13 cellular contexts compared by ENCODE assay signal in the genomic region with DNA sequence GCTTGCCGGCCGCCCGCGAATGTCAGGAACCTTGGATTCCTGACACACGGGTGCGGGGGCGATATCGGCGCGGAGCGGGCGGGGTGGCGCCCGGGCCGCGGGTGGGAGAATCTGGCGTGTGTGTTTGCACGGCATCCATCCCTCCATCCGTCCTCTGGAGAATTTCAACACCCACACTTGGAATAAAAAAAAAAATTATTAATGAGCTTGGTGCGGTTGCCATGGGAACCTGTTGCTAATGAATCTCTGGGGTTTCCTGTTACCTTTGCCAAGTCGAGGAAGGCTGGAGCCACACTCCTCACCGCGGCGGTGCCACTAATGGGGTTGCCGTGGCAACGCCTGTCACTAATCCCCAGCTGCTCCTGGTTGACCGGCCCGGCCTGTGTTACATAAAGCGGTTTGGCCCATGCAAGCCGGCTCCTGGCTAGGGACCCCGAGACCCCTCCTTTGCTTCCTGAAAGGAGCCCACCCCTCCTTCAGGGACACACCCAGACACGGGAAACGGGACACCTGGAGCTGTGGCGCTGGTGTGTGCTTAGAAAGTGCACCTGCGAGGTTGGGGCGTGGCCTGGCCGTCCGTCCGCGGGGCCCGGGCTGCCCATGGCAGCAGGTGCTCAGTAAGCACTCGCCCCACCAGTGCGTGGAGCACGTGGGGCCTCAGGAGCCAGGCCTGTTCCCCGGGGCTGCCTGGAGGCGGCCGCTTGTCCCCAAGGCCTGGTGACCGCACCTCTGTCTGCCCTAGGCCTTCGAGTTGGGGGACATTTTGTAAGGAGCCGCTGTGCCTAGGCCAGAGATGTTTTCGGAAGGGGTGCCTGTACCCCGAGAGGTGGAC. TPM values are rescaled to one million over a fixed set of nuclear protein-coding genes. Genes with fewer than 3 reads are reported as not detected.
DNase-seq lines count a peak whose midpoint lies in the region; ATAC-seq, FAIRE-seq and TF ChIP-seq lines count a peak whose summit lies in the region.
"Had no signal": no experiment of that assay in that cellular context is flagged by ENCODE, and none has a peak within 500 bp of the region (broad histone marks: within the 10 kb centered on the region; RNA-seq: fewer than 3 reads in every experiment).

No MANE protein-coding gene starts in this region.

- ATAC-seq in HepG2 = no peak
- no peak for ATAC-seq in right lobe of liver
- ATAC-seq in aorta (ENCODE audit: low FRiP score) = no peak
- ATAC-seq in left lung = no peak
- ATAC-seq: gastrocnemius medialis had no signal

- 66% methylated on average over 32 of the region's 52 CpGs for WGBS in HepG2 (ENCODE audit: low lambda C conversion rate)
- WGBS in right lobe of liver (ENCODE audit: insufficient coverage, low coverage, low lambda C conversion rate, missing lambda C conversion rate) = 83% methylated on average over 15 of the region's 52 CpGs
- WGBS in aorta, 2 donors = 80 to 83% methylated on average over 52 of the region's 52 CpGs

- no peak overlapping the region for H3K4me2 ChIP-seq in HepG2 (ENCODE audit: low read depth, low read length)

- FAIRE-seq in HepG2 (lab: Jason Lieb, UNC) = no peak

- H3K27me3 ChIP-seq in HepG2 (ENCODE audit: control insufficient read depth in 1 of 2, insufficient read depth in 2 of 2, low read length in 2 of 2) (peaks cover 2 to 49% of the 10 kb centered on the region in 2 experiments; a peak in 4 of 5 replicates), right lobe of liver (no peaks in the 10 kb centered on the region), MG63 (no peaks in the 10 kb centered on the region), aorta (ENCODE audit: control insufficient read depth in 1 of 2, insufficient read depth in 2 of 2, low read length in 1 of 2) (no peaks in the 10 kb centered on the region), left lung (peaks cover 0 to 96% of the 10 kb centered on the region in 2 donors)

- no peak overlapping the region for H3K27ac ChIP-seq in HepG2 (ENCODE audit: extremely low read length, insufficient read depth, low read length)
- H3K27ac ChIP-seq in right lobe of liver = no peak overlapping the region
- no peak overlapping the region for H3K27ac ChIP-seq in SK-N-MC
- no peak overlapping the region for H3K27ac ChIP-seq in aorta (ENCODE audit: low read depth in 1 of 2, low read length in 2 of 2)
- no peak overlapping the region for H3K27ac ChIP-seq in left lung

- TF ChIP-seq EP300 in HepG2 (IDR thresholded peaks at IDR 0.05; ENCODE audit: low read depth in 2 of 2, low read length in 2 of 2) = no peak
- no peak for TF ChIP-seq EP300 in HepG2 (CRISPR knock-in tag; IDR thresholded peaks at IDR 0.05; ENCODE audit: borderline replicate concordance)

- DNase-seq in HepG2 (ENCODE audit: low spot score) (no peak), right lobe of liver (no peak), SK-N-MC (ENCODE audit: low read depth, low spot score) (peak; percentile 51), left kidney (ENCODE audit: low read depth, low spot score) (peak; percentile 90), MG63 (no peak), GM13977 (ENCODE audit: low spot score) (no peak), aorta (no peak), left lung (no peak)
- DNase-seq: ACHN; gastrocnemius medialis; NK-92 treated with Interleukin-12 subunit alpha and Interleukin-12 subunit beta, amount 100 ng/mL, for 24 hours; stimulated activated CD4-positive, alpha-beta T cell treated with anti-CD3 and anti-CD28 coated beads, Interleukin-2, amount 100 ng/mL, for 48 hours had no signal

- CTCF ChIA-PET in HepG2 (lab: Yijun Ruan, JAX; ENCODE audit: low intra/inter-chr PET ratio, low total read pairs) = no interaction called here

- no peak overlapping the region for H2AFZ ChIP-seq in HepG2 (ENCODE audit: low read length)

- in situ Hi-C loops in HepG2 (cut with HindIII; ENCODE audit: extremely low pct_ligation_motif_present, low pct_unique_long_range_greater_than_20kb) = no loop called here
- in situ Hi-C loops in GM13977 (cut with MboI; ENCODE audit: low pct_unique_long_range_greater_than_20kb, low sequenced_read_pairs, unreplicated experiment) = no loop called here

- no peak for TF ChIP-seq RAD21 in HepG2 (CRISPR knock-in tag; IDR thresholded peaks at IDR 0.05)

- H3K36me3 ChIP-seq in HepG2 (replicated peaks in 1 of 2; ENCODE audit: control insufficient read depth in 1 of 2, insufficient read depth in 2 of 2, low read length in 2 of 2) (no peaks in the 10 kb centered on the region), right lobe of liver (no peaks in the 10 kb centered on the region), SK-N-MC (ENCODE audit: insufficient read depth, low read length) (no peaks in the 10 kb centered on the region), MG63 (no peaks in the 10 kb centered on the region), aorta (ENCODE audit: control insufficient read depth in 1 of 2, insufficient read depth in 2 of 2, low read length in 1 of 2) (no peaks in the 10 kb centered on the region), left lung (no peaks in the 10 kb centered on the region)
- H3K36me3 ChIP-seq: gastrocnemius medialis had no signal

- H3K4me3 ChIP-seq in HepG2 (replicated peaks in 1 of 3; ENCODE audit: insufficient read depth in 1 of 3, low read depth in 2 of 3, low read length in 3 of 3) (no peak overlapping the region), right lobe of liver (no peak overlapping the region), SK-N-MC (no peak overlapping the region), MG63 (no peak overlapping the region), aorta (ENCODE audit: low read length in 2 of 2) (no peak overlapping the region), left lung (no peak overlapping the region)
- H3K4me3 ChIP-seq: gastrocnemius medialis had no signal

- POLR2A ChIA-PET in HepG2 (lab: Yijun Ruan, JAX) = no interaction called here

- no peak overlapping the region for H3K9ac ChIP-seq in HepG2 (ENCODE audit: insufficient read depth, low read depth, low read length)
- H3K9ac ChIP-seq in SK-N-MC (ENCODE audit: insufficient read length) = no peak overlapping the region

- H3K4me1 ChIP-seq in HepG2 (ENCODE audit: insufficient read depth, low read length) = no peaks in the 10 kb centered on the region
- H3K4me1 ChIP-seq in right lobe of liver = no peaks in the 10 kb centered on the region
- no peaks in the 10 kb centered on the region for H3K4me1 ChIP-seq in aorta (ENCODE audit: control insufficient read depth in 1 of 2, insufficient read depth in 2 of 2, low read length in 2 of 2)
- H3K4me1 ChIP-seq in left lung = no peaks in the 10 kb centered on the region
- H3K4me1 ChIP-seq: gastrocnemius medialis had no signal

- no peaks in the 10 kb centered on the region for H3K9me3 ChIP-seq in HepG2 (ENCODE audit: low read length)
- no peaks in the 10 kb centered on the region for H3K9me3 ChIP-seq in right lobe of liver
- no peaks in the 10 kb centered on the region for H3K9me3 ChIP-seq in SK-N-MC (ENCODE audit: low read depth, low read length)
- no peaks in the 10 kb centered on the region for H3K9me3 ChIP-seq in MG63
- no peaks in the 10 kb centered on the region for H3K9me3 ChIP-seq in aorta (ENCODE audit: control insufficient read depth, low read length)
- H3K9me3 ChIP-seq in left lung = no peaks in the 10 kb centered on the region
- H3K9me3 ChIP-seq: gastrocnemius medialis had no signal

- peaks cover 6% of the 10 kb centered on the region; the same call in 1 of the 2 replicates for H4K20me1 ChIP-seq in HepG2 (ENCODE audit: insufficient read depth, low read length)

- TF ChIP-seq CTCF in HepG2 (CRISPR knock-in tag; IDR thresholded peaks at IDR 0.05) = no peak
- TF ChIP-seq CTCF in right lobe of liver (IDR thresholded peaks at IDR 0.05) = no peak
- no peak for TF ChIP-seq CTCF in GM13977 (IDR thresholded peaks at IDR 0.05; ENCODE audit: extremely low read depth, insufficient read depth, missing control alignments)
- TF ChIP-seq CTCF in left lung (IDR thresholded peaks at IDR 0.05) = no peak

- TF ChIP-seq POLR2A in HepG2 (IDR thresholded peaks at IDR 0.05; ENCODE audit: insufficient read depth in 1 of 2, low read depth in 2 of 2, low read length in 2 of 2) (no peak), right lobe of liver (IDR thresholded peaks at IDR 0.05) (no peak)

- no peaks in the 10 kb centered on the region for H3K79me2 ChIP-seq in HepG2 (ENCODE audit: insufficient read depth, low read length)

- no TSS peak for BruUV-seq in HepG2 (replicated peaks; lab: Mats Ljungman, UMichigan)

- intact Hi-C loops in HepG2 (cut with micrococcal nuclease; ENCODE audit: unreplicated experiment) (no loop called here), right lobe of liver (cut with DNase I) (no loop called here), aorta (cut with DNase I) (no loop called here), left lung (cut with DNase I) (no loop called here)

RNA-seq across cellular contexts. Expression of a gene that starts 14.6 kb away (rescaled TPM):
- total RNA-seq in HepG2 (2016; rRNA removed; fragmentation: Illumina TruSeq; extraction: Trizol) (0.40 and 0.56 TPM in 2 replicates), right lobe of liver (10 to 100 TPM in 1 of 6 experiments, 1 to 10 TPM in 3, under 1 TPM in 2; 0.56 to 14.0 (median 5.0) TPM), aorta (10 to 100 TPM in 1 of 2 donors, 1 to 10 TPM in 1; 8.9 to 17.8 TPM), left lung (10 to 100 TPM in 1 of 2 donors, 1 to 10 TPM in 1; 7.0 to 14.0 TPM)
- under 0.01 TPM in 1 of 2 replicates, not detected in the other for total RNA-seq in HepG2 (2016; cell fraction: cytosol; rRNA removed; fragmentation: Illumina TruSeq; extraction: Trizol; ENCODE audit: low read depth)
- 0.30 and 0.52 TPM in 2 replicates for total RNA-seq in HepG2 (2016; cell fraction: insoluble cytoplasmic fraction; rRNA removed; fragmentation: Illumina TruSeq; extraction: Trizol)
- 0.17 and 0.22 TPM in 2 replicates for total RNA-seq in HepG2 (2016; cell fraction: membrane; rRNA removed; fragmentation: Illumina TruSeq; extraction: Trizol)
- total RNA-seq in HepG2 (2016; cell fraction: nucleus; rRNA removed; fragmentation: Illumina TruSeq; extraction: Trizol) = 0.59 and 1.2 TPM in 2 replicates
- polyA plus RNA-seq in HepG2 (2011; rRNA removed) (1.8 and 3.0 TPM in 2 replicates), aorta (10 to 100 TPM in 1 of 2 donors, 1 to 10 TPM in 1; 1.3 to 10.7 TPM)
- polyA plus RNA-seq in HepG2 (2011; cell fraction: cytosol; rRNA removed) = 1.9 and 2.4 TPM in 2 replicates
- polyA plus RNA-seq in HepG2 (2011; cell fraction: nucleus; rRNA removed) = 13.0 and 15.5 TPM in 2 replicates
- 0.21 and 1.4 TPM in 2 replicates for polyA plus RNA-seq in HepG2 (2012)
- 0.03 and 0.05 TPM in 2 replicates for polyA plus RNA-seq in HepG2 (2016; cell fraction: cytosol; fragmentation: Illumina TruSeq; extraction: Trizol; ENCODE audit: low read depth)
- 0.22 TPM in 2 replicates for polyA plus RNA-seq in HepG2 (2016; cell fraction: insoluble cytoplasmic fraction; fragmentation: Illumina TruSeq; extraction: Trizol; ENCODE audit: low read depth)
- 0.10 and 0.14 TPM in 2 replicates for polyA plus RNA-seq in HepG2 (2016; cell fraction: membrane; fragmentation: Illumina TruSeq; extraction: Trizol; ENCODE audit: low read depth)
- 1.6 and 2.0 TPM in 2 replicates for polyA plus RNA-seq in HepG2 (2016; cell fraction: nucleus; fragmentation: Illumina TruSeq; extraction: Trizol; ENCODE audit: insufficient read depth, low read depth)
- polyA minus RNA-seq in HepG2 (2011; rRNA and poly(A)+ RNA removed; ENCODE audit: low replicate concordance) = 0.40 and 7.6 TPM in 2 replicates
- 3.0 and 3.5 TPM in 2 replicates for polyA minus RNA-seq in HepG2 (2011; cell fraction: cytosol; rRNA and poly(A)+ RNA removed)
- 2.7 and 4.5 TPM in 2 replicates for polyA minus RNA-seq in HepG2 (2011; cell fraction: nucleus; rRNA and poly(A)+ RNA removed)
- total RNA-seq in MG63 (2014; rRNA removed; shearing (Covaris generic); ENCODE audit: low replicate concordance) = 0.27 and 0.59 TPM in 2 replicates
- total RNA-seq: HT1080 had no signal

RNA-seq across cellular contexts. Expression of a gene that starts 57.6 kb away (rescaled TPM):
- total RNA-seq in HepG2 (2016; rRNA removed; fragmentation: Illumina TruSeq; extraction: Trizol) = not detected in 2 replicates
- total RNA-seq in HepG2 (2016; cell fraction: cytosol; rRNA removed; fragmentation: Illumina TruSeq; extraction: Trizol; ENCODE audit: low read depth) = not detected in 2 replicates
- total RNA-seq in HepG2 (2016; cell fraction: insoluble cytoplasmic fraction; rRNA removed; fragmentation: Illumina TruSeq; extraction: Trizol) = not detected in 2 replicates
- total RNA-seq in HepG2 (2016; cell fraction: membrane; rRNA removed; fragmentation: Illumina TruSeq; extraction: Trizol) = not detected in 2 replicates
- not detected in 2 replicates for total RNA-seq in HepG2 (2016; cell fraction: nucleus; rRNA removed; fragmentation: Illumina TruSeq; extraction: Trizol)
- not detected in 2 replicates for polyA plus RNA-seq in HepG2 (2011; rRNA removed)
- 0.04 TPM in 1 of 2 replicates, not detected in the other for polyA plus RNA-seq in HepG2 (2011; cell fraction: cytosol; rRNA removed)
- 0.24 and 0.31 TPM in 2 replicates for polyA plus RNA-seq in HepG2 (2011; cell fraction: nucleus; rRNA removed)
- polyA plus RNA-seq in HepG2 (2012) = not detected in 2 replicates
- not detected in 2 replicates for polyA plus RNA-seq in HepG2 (2016; cell fraction: cytosol; fragmentation: Illumina TruSeq; extraction: Trizol; ENCODE audit: low read depth)
- polyA plus RNA-seq in HepG2 (2016; cell fraction: insoluble cytoplasmic fraction; fragmentation: Illumina TruSeq; extraction: Trizol; ENCODE audit: low read depth) = not detected in 2 replicates
- not detected in 2 replicates for polyA plus RNA-seq in HepG2 (2016; cell fraction: membrane; fragmentation: Illumina TruSeq; extraction: Trizol; ENCODE audit: low read depth)
- polyA plus RNA-seq in HepG2 (2016; cell fraction: nucleus; fragmentation: Illumina TruSeq; extraction: Trizol; ENCODE audit: insufficient read depth, low read depth) = not detected in 2 replicates
- not detected in 2 replicates for polyA minus RNA-seq in HepG2 (2011; rRNA and poly(A)+ RNA removed; ENCODE audit: low replicate concordance)
- not detected in 2 replicates for polyA minus RNA-seq in HepG2 (2011; cell fraction: cytosol; rRNA and poly(A)+ RNA removed)
- not detected in 2 replicates for polyA minus RNA-seq in HepG2 (2011; cell fraction: nucleus; rRNA and poly(A)+ RNA removed)
- under 1 TPM in 3 of 6 experiments, not detected in 3; 0.20 to 0.43 (median 0.43) TPM for total RNA-seq in right lobe of liver
- total RNA-seq in MG63 (2014; rRNA removed; shearing (Covaris generic); ENCODE audit: low replicate concordance) = 1.7 and 1.9 TPM in 2 replicates
- total RNA-seq in aorta = under 1 TPM in 1 of 2 donors, not detected in 1; 0.81 TPM
- 1 to 10 TPM in 1 of 2 donors, not detected in 1; 4.6 TPM for polyA plus RNA-seq in aorta
- total RNA-seq in left lung = under 1 TPM in 1 of 2 donors, not detected in 1; 0.34 TPM
- total RNA-seq: HT1080 had no signal

Comparison
In these comparisons a context has a peak if more than half of its experiments do, and no peak if none do; other contexts are left out.
1. DNase-seq: peak in SK-N-MC (single experiment) and left kidney (single experiment); none in HepG2 (single experiment), right lobe of liver (0 of 3), MG63 (single experiment), GM13977 (single experiment), aorta (0 of 2) and left lung (0 of 2).